In the genomic region with DNA sequence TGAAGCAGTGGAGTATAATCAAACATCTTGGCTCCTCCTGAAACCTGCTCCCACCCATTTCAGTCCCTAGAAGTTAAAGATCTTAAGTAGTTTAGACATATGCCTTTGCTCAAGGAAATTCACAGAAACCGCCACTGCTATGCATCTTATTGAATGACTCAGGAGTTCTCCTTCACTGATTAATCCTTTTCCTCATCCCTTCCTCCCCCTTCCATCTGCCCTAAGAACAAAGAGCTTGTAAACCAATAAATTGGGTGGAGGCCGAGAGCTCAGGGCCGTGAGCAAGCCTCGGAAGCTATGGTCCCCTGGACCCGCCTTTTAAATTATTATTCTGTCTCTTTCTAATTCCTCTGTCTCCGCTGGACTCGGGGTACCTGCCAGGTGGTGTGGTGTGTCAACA, we compare ENCODE assay signal across 7 cellular contexts. TPM values are rescaled to one million over a fixed set of nuclear protein-coding genes. Genes with fewer than 3 reads are reported as not detected.
"Had no signal": no experiment of that assay in that cellular context is flagged by ENCODE, and none has a peak within 500 bp of the region (broad histone marks: within the 10 kb centered on the region; RNA-seq: fewer than 3 reads in every experiment).

No MANE protein-coding gene starts in this region.

RNA-seq across cellular contexts. Expression of a gene that starts 14.7 kb away (rescaled TPM):
- total RNA-seq: activated B cell treated with CpG ODN at 0.5 μM for 24 hours; activated CD4-positive, alpha-beta T cell treated with anti-CD3 and anti-CD28 coated beads, Interleukin-2, amount 10 ng/mL, durations not matched to agents 24 days and 14 days; activated CD8-positive, alpha-beta memory T cell treated with anti-CD3 and anti-CD28 coated beads, Interleukin-2, amount 10 ng/mL, durations not matched to agents 7 days and 5 days; activated T-helper 1 cell treated with anti-CD3 and anti-CD28 coated beads, Interleukin-12 subunit alpha, Interleukin-12 subunit beta, Interleukin-2, Interleukin-4 antibody, amounts not matched to agents 30 ng/mL and 10 ng/mL and 1 ng/mL, durations not matched to agents 14 hours and 24 hours and 36 hours; aorta; SJSA1; T-helper 1 cell treated with Interleukin-12 subunit alpha and Interleukin-12 subunit beta and Interleukin-4 antibody, amounts not matched to agents 30 ng/mL and 1 ng/mL, for 36 hours had no signal
- polyA plus RNA-seq: aorta had no signal

RNA-seq across cellular contexts. Expression of a gene that starts 30.0 kb away (rescaled TPM):
- total RNA-seq: activated B cell treated with CpG ODN at 0.5 μM for 24 hours; activated CD4-positive, alpha-beta T cell treated with anti-CD3 and anti-CD28 coated beads, Interleukin-2, amount 10 ng/mL, durations not matched to agents 24 days and 14 days; activated CD8-positive, alpha-beta memory T cell treated with anti-CD3 and anti-CD28 coated beads, Interleukin-2, amount 10 ng/mL, durations not matched to agents 7 days and 5 days; activated T-helper 1 cell treated with anti-CD3 and anti-CD28 coated beads, Interleukin-12 subunit alpha, Interleukin-12 subunit beta, Interleukin-2, Interleukin-4 antibody, amounts not matched to agents 30 ng/mL and 10 ng/mL and 1 ng/mL, durations not matched to agents 14 hours and 24 hours and 36 hours; aorta; SJSA1; T-helper 1 cell treated with Interleukin-12 subunit alpha and Interleukin-12 subunit beta and Interleukin-4 antibody, amounts not matched to agents 30 ng/mL and 1 ng/mL, for 36 hours had no signal
- polyA plus RNA-seq: aorta had no signal

RNA-seq across cellular contexts. Expression of a gene that starts 42.9 kb away (rescaled TPM):
- total RNA-seq: activated B cell treated with CpG ODN at 0.5 μM for 24 hours; activated CD4-positive, alpha-beta T cell treated with anti-CD3 and anti-CD28 coated beads, Interleukin-2, amount 10 ng/mL, durations not matched to agents 24 days and 14 days; activated CD8-positive, alpha-beta memory T cell treated with anti-CD3 and anti-CD28 coated beads, Interleukin-2, amount 10 ng/mL, durations not matched to agents 7 days and 5 days; activated T-helper 1 cell treated with anti-CD3 and anti-CD28 coated beads, Interleukin-12 subunit alpha, Interleukin-12 subunit beta, Interleukin-2, Interleukin-4 antibody, amounts not matched to agents 30 ng/mL and 10 ng/mL and 1 ng/mL, durations not matched to agents 14 hours and 24 hours and 36 hours; aorta; SJSA1; T-helper 1 cell treated with Interleukin-12 subunit alpha and Interleukin-12 subunit beta and Interleukin-4 antibody, amounts not matched to agents 30 ng/mL and 1 ng/mL, for 36 hours had no signal
- polyA plus RNA-seq: aorta had no signal

RNA-seq across cellular contexts. Expression of a gene that starts 49.1 kb away (rescaled TPM):
- total RNA-seq: activated B cell treated with CpG ODN at 0.5 μM for 24 hours; activated CD4-positive, alpha-beta T cell treated with anti-CD3 and anti-CD28 coated beads, Interleukin-2, amount 10 ng/mL, durations not matched to agents 24 days and 14 days; activated CD8-positive, alpha-beta memory T cell treated with anti-CD3 and anti-CD28 coated beads, Interleukin-2, amount 10 ng/mL, durations not matched to agents 7 days and 5 days; activated T-helper 1 cell treated with anti-CD3 and anti-CD28 coated beads, Interleukin-12 subunit alpha, Interleukin-12 subunit beta, Interleukin-2, Interleukin-4 antibody, amounts not matched to agents 30 ng/mL and 10 ng/mL and 1 ng/mL, durations not matched to agents 14 hours and 24 hours and 36 hours; aorta; SJSA1; T-helper 1 cell treated with Interleukin-12 subunit alpha and Interleukin-12 subunit beta and Interleukin-4 antibody, amounts not matched to agents 30 ng/mL and 1 ng/mL, for 36 hours had no signal
- polyA plus RNA-seq: aorta had no signal
